ENCODE assay signal across 16 cellular contexts in the genomic region with DNA sequence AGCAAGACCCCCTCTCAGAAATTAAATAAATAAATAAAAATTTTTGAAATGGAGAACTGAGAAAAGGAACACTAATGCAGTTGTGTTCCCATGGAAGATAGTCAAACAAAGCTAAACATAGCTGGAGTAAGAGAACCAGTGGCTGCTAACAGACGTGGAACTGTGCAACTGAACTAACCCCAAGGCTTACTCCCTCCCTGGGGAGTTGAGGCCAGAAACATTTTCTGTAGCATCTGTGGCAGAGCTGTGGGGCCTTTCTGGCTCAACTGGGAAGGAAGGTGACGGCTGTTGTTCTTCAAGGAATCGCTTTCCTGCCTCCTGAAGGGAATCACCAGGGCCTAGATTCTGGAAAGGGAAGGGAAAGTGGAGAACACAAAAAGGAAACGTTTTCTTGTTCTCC. TPM values are rescaled to one million over a fixed set of nuclear protein-coding genes. Genes with fewer than 3 reads are reported as not detected.
DNase-seq lines count a peak whose midpoint lies in the region; ATAC-seq lines count a peak whose summit lies in the region.
"Had no signal": no experiment of that assay in that cellular context is flagged by ENCODE, and none has a peak within 500 bp of the region (broad histone marks: within the 10 kb centered on the region; RNA-seq: fewer than 3 reads in every experiment).

No MANE protein-coding gene starts in this region.

- H3K27me3 Mint-ChIP-seq in naive B cell: no peaks in the 10 kb centered on the region
- H3K27me3 Mint-ChIP-seq: stimulated activated naive CD8-positive, alpha-beta T cell treated with anti-CD3 and anti-CD28 coated beads, Interleukin-15, amount 100 ng/mL, for 72 hours had no signal

- ATAC-seq in GM21619 (IDR thresholded peaks at IDR 0.05; ENCODE audit: unreplicated experiment): peak; percentile 37
- ATAC-seq in HG03520 (IDR thresholded peaks at IDR 0.05; ENCODE audit: unreplicated experiment): peak; percentile 50
- ATAC-seq in naive B cell (ENCODE audit: low read depth in 2 of 2): peak; percentile 65 to 68
- ATAC-seq in GM18870 (IDR thresholded peaks at IDR 0.05; ENCODE audit: unreplicated experiment): no peak
- ATAC-seq: A549; foreskin keratinocyte; stimulated activated naive CD8-positive, alpha-beta T cell treated with anti-CD3 and anti-CD28 coated beads, Interleukin-15, amount 100 ng/mL, for 72 hours had no signal

- H3K4me3 Mint-ChIP-seq in naive B cell: peak overlapping the region in 2 of 8 donors; percentile 33 to 54
- H3K4me3 Mint-ChIP-seq: endodermal cell; stimulated activated naive CD8-positive, alpha-beta T cell treated with anti-CD3 and anti-CD28 coated beads, Interleukin-15, amount 100 ng/mL, for 72 hours had no signal

- peak overlapping the region in 5 of 6 donors; percentile 66 to 96 (median 81) for H3K27ac Mint-ChIP-seq in naive B cell
- H3K27ac Mint-ChIP-seq: endodermal cell; stimulated activated naive CD8-positive, alpha-beta T cell treated with anti-CD3 and anti-CD28 coated beads, Interleukin-15, amount 100 ng/mL, for 72 hours had no signal

- peaks cover 0 to 1% of the 10 kb centered on the region in 2 donors for H3K36me3 Mint-ChIP-seq in naive B cell

- DNase-seq in NCI-H82 (lab: John Stamatoyannopoulos, UW): peak; percentile 41
- no peak for DNase-seq in NCI-H82 treated with DMSO at 0.1 percent for 48 hours (lab: John Stamatoyannopoulos, UW; ENCODE audit: unreplicated experiment)
- DNase-seq in naive B cell: peak; percentile 26
- DNase-seq in SHP77 treated with DMSO at 0.1 percent for 48 hours (lab: John Stamatoyannopoulos, UW): no peak
- no peak for DNase-seq in H4 (ENCODE audit: low spot score)
- DNase-seq: activated naive CD4-positive, alpha-beta T cell treated with anti-CD3 and anti-CD28 coated beads, Interleukin-2, amount 50 U/mL, for 16 hours; endodermal cell; foreskin keratinocyte; mesendoderm; NCI-H1092; stimulated activated naive CD8-positive, alpha-beta T cell treated with anti-CD3 and anti-CD28 coated beads, Interleukin-15, amount 100 ng/mL, for 72 hours; SW 1271 had no signal

- peaks cover 36 to 55% (median 38%) of the 10 kb centered on the region in 3 donors for H3K4me1 Mint-ChIP-seq in naive B cell

- no peaks in the 10 kb centered on the region for H3K9me3 Mint-ChIP-seq in naive B cell
- H3K9me3 Mint-ChIP-seq: endodermal cell; stimulated activated naive CD8-positive, alpha-beta T cell treated with anti-CD3 and anti-CD28 coated beads, Interleukin-15, amount 100 ng/mL, for 72 hours had no signal

RNA-seq across cellular contexts. Expression of gene B3GNT2, which starts 53.9 kb away (rescaled TPM):
- polyA plus RNA-seq in naive B cell (ENCODE audit: low read depth in 6 of 6): 10 to 100 TPM; 24.8 to 43.4 (median 36.5) TPM
- total RNA-seq in H4 (2014; rRNA removed; shearing (Covaris generic)): 18.7 and 21.9 TPM in 2 replicates

Comparison
In these comparisons a context has a peak if more than half of its experiments do, and no peak if none do; other contexts are left out.
1. DNase-seq: peak in NCI-H82 (single experiment) and naive B cell (single experiment); none in NCI-H82 treated with DMSO at 0.1 percent for 48 hours (single experiment), SHP77 treated with DMSO at 0.1 percent for 48 hours (single experiment) and H4 (single experiment).